In the genomic region with DNA sequence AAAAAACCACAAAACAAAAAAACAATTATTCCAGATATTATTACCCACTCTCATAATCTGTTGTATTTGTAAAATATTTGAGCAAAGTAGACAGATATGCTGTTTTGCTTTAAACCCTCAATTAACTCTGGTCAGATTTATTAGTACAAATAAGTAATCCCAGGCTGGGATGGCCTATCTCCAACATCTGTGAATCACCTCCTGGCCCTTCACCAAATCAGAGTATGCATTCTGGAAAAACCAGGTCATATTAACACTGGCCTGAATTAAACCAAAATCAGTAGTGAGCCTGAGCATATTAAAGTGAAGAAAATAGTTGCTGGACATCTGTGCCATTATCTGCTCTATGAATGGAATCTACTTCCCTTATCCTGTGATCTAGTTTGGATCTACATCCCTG, we compare ENCODE assay signal across 1 cellular context.
TF ChIP-seq lines count a peak whose summit lies in the region.

No MANE protein-coding gene starts in this region.

TF ChIP-seq in SK-N-SH, 30 proteins besides CTCF, POLR2A, EP300 and RAD21 (continued from another document):
- 0 out of 2 replicates have a peak, but pooled peaks have one; percentile 39 for TF ChIP-seq MEF2A (IDR thresholded peaks at IDR 0.05; ENCODE audit: borderline replicate concordance, low read depth)
- TF ChIP-seq TAF1 (IDR thresholded peaks at IDR 0.05; ENCODE audit: borderline replicate concordance, low read depth, low read length), result no peak
- TF ChIP-seq, protein P1, sequence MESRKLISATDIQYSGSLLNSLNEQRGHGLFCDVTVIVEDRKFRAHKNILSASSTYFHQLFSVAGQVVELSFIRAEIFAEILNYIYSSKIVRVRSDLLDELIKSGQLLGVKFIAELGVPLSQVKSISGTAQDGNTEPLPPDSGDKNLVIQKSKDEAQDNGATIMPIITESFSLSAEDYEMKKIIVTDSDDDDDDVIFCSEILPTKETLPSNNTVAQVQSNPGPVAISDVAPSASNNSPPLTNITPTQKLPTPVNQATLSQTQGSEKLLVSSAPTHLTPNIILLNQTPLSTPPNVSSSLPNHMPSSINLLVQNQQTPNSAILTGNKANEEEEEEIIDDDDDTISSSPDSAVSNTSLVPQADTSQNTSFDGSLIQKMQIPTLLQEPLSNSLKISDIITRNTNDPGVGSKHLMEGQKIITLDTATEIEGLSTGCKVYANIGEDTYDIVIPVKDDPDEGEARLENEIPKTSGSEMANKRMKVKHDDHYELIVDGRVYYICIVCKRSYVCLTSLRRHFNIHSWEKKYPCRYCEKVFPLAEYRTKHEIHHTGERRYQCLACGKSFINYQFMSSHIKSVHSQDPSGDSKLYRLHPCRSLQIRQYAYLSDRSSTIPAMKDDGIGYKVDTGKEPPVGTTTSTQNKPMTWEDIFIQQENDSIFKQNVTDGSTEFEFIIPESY (IDR thresholded peaks at IDR 0.05; ENCODE audit: borderline replicate concordance, low read depth), result 0 out of 2 replicates have a peak, but pooled peaks have one; percentile 28
- peak; percentile 98 for TF ChIP-seq NFIC (IDR thresholded peaks at IDR 0.05; ENCODE audit: borderline replicate concordance)
- TF ChIP-seq TCF12 (IDR thresholded peaks at IDR 0.05), result peak; percentile 93
- peak; percentile 69 for TF ChIP-seq RXRA (IDR thresholded peaks at IDR 0.05; ENCODE audit: borderline replicate concordance, low read depth)
- TF ChIP-seq SMC3 (IDR thresholded peaks at IDR 0.05; ENCODE audit: low read depth, low read length), result no peak
- no peak for TF ChIP-seq EZH2phosphoT487 (IDR thresholded peaks at IDR 0.05; ENCODE audit: borderline replicate concordance, low read depth)
- TF ChIP-seq, protein P2, sequence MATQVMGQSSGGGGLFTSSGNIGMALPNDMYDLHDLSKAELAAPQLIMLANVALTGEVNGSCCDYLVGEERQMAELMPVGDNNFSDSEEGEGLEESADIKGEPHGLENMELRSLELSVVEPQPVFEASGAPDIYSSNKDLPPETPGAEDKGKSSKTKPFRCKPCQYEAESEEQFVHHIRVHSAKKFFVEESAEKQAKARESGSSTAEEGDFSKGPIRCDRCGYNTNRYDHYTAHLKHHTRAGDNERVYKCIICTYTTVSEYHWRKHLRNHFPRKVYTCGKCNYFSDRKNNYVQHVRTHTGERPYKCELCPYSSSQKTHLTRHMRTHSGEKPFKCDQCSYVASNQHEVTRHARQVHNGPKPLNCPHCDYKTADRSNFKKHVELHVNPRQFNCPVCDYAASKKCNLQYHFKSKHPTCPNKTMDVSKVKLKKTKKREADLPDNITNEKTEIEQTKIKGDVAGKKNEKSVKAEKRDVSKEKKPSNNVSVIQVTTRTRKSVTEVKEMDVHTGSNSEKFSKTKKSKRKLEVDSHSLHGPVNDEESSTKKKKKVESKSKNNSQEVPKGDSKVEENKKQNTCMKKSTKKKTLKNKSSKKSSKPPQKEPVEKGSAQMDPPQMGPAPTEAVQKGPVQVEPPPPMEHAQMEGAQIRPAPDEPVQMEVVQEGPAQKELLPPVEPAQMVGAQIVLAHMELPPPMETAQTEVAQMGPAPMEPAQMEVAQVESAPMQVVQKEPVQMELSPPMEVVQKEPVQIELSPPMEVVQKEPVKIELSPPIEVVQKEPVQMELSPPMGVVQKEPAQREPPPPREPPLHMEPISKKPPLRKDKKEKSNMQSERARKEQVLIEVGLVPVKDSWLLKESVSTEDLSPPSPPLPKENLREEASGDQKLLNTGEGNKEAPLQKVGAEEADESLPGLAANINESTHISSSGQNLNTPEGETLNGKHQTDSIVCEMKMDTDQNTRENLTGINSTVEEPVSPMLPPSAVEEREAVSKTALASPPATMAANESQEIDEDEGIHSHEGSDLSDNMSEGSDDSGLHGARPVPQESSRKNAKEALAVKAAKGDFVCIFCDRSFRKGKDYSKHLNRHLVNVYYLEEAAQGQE (IDR thresholded peaks at IDR 0.05; ENCODE audit: low read depth, low read length), result no peak
- no peak for TF ChIP-seq RCOR1 (IDR thresholded peaks at IDR 0.05; ENCODE audit: low read length)
- TF ChIP-seq, protein P3, sequence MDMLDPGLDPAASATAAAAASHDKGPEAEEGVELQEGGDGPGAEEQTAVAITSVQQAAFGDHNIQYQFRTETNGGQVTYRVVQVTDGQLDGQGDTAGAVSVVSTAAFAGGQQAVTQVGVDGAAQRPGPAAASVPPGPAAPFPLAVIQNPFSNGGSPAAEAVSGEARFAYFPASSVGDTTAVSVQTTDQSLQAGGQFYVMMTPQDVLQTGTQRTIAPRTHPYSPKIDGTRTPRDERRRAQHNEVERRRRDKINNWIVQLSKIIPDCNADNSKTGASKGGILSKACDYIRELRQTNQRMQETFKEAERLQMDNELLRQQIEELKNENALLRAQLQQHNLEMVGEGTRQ (IDR thresholded peaks at IDR 0.05; ENCODE audit: borderline replicate concordance, low read depth, low read length), result no peak
- TF ChIP-seq FOXM1 (IDR thresholded peaks at IDR 0.05; ENCODE audit: low read depth), result no peak
- TF ChIP-seq SIN3A (IDR thresholded peaks at IDR 0.05; ENCODE audit: borderline replicate concordance, low read depth, low read length), result 0 out of 2 replicates have a peak, but pooled peaks have one; percentile 61
- peak; percentile 94 for TF ChIP-seq JUND (IDR thresholded peaks at IDR 0.05)
- no peak for TF ChIP-seq YY1 (IDR thresholded peaks at IDR 0.05; ENCODE audit: low read depth)
- TF ChIP-seq, protein P4, sequence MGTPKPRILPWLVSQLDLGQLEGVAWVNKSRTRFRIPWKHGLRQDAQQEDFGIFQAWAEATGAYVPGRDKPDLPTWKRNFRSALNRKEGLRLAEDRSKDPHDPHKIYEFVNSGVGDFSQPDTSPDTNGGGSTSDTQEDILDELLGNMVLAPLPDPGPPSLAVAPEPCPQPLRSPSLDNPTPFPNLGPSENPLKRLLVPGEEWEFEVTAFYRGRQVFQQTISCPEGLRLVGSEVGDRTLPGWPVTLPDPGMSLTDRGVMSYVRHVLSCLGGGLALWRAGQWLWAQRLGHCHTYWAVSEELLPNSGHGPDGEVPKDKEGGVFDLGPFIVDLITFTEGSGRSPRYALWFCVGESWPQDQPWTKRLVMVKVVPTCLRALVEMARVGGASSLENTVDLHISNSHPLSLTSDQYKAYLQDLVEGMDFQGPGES (IDR thresholded peaks at IDR 0.05; ENCODE audit: low read depth, low read length), result no peak
- TF ChIP-seq, protein P5, sequence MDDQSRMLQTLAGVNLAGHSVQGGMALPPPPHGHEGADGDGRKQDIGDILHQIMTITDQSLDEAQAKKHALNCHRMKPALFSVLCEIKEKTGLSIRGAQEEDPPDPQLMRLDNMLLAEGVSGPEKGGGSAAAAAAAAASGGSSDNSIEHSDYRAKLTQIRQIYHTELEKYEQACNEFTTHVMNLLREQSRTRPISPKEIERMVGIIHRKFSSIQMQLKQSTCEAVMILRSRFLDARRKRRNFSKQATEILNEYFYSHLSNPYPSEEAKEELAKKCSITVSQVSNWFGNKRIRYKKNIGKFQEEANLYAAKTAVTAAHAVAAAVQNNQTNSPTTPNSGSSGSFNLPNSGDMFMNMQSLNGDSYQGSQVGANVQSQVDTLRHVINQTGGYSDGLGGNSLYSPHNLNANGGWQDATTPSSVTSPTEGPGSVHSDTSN (IDR thresholded peaks at IDR 0.05), result peak; percentile 76
- peak; percentile 91 for TF ChIP-seq FOSL2 (IDR thresholded peaks at IDR 0.05; ENCODE audit: borderline replicate concordance, low read depth)
- TF ChIP-seq ELF1 (IDR thresholded peaks at IDR 0.05), result no peak
- TF ChIP-seq FOXJ3 (CRISPR knock-in tag; IDR thresholded peaks at IDR 0.05), result no peak
TF ChIP-seq in SK-N-SH: peak in this region for 12.
